In the genomic region with DNA sequence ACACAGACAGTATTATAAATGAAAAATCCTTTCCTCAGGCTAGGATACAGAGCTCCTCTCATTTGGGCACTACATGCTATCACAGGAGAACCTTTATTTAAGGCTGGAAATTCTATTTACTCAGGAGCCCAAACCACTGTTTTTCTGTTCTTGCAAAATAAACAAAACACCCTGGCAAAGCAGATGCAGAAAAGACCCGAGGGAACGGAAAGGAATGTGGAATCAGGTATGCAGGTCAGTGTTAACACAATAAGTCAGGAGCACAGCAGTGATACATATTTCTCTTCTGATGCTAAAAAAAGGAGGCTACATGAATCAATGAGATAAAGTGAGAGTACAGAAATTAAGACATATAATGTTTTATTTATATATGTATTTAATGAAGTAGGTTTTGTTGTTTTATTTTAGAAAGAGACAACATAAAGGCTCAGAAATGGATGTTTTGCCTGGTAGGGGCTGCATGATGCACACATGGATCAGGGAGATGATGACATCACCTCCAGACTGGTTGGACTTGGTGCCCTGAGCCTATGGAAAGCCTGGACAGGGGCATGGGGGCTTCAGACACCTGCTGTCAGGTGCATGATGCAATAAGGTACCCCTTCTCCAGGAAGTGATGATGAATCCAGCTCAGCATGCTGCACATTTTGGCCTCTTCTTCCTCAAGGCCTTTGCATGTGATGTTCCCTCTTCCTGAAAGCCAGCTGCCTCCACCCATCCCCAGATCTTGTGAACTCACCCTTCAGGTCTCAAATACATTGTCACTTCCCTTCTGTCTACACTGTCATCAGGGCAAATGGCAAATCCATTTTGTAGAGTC, we compare ENCODE assay signal across 13 cellular contexts. TPM values are rescaled to one million over a fixed set of nuclear protein-coding genes. Genes with fewer than 3 reads are reported as not detected.
"Had no signal": no experiment of that assay in that cellular context is flagged by ENCODE, and none has a peak within 500 bp of the region (broad histone marks: within the 10 kb centered on the region; RNA-seq: fewer than 3 reads in every experiment).

No MANE protein-coding gene starts in this region.

- H3K27ac Mint-ChIP-seq: activated CD4-positive, alpha-beta memory T cell treated with anti-CD3 and anti-CD28 coated beads for 36 hours; activated naive CD8-positive, alpha-beta T cell treated with anti-CD3 and anti-CD28 coated beads, Interleukin-2, amount 10 ng/mL, durations not matched to agents 7 days and 5 days; T-helper 2 cell treated with Interferon-gamma antibody and Interleukin-4, amounts not matched to agents 5 μg/mL and 100 μg/mL, for 36 hours had no signal

- DNase-seq: activated CD4-positive, alpha-beta memory T cell treated with anti-CD3 and anti-CD28 coated beads for 36 hours; activated naive CD8-positive, alpha-beta T cell treated with anti-CD3 and anti-CD28 coated beads, Interleukin-2, amount 10 ng/mL, durations not matched to agents 7 days and 5 days; activated T-cell treated with anti-CD3 and anti-CD28 coated beads, Interleukin-2, amount 50 U/mL, for 4 hours; caudate nucleus; effector CD4-positive, alpha-beta T cell; pancreas; small intestine had no signal

- H3K27me3 ChIP-seq: ascending aorta, hepatocyte, pancreas, right atrium auricular region had no signal

- H3K4me3 ChIP-seq: ascending aorta, coronary artery, hepatocyte, pancreas, right atrium auricular region had no signal

- FAIRE-seq: endothelial cell of umbilical vein, pancreas, small intestine had no signal

- H3K4me2 ChIP-seq: hepatocyte had no signal

- H2AFZ ChIP-seq: hepatocyte had no signal

- H3K4me3 Mint-ChIP-seq: activated CD4-positive, alpha-beta memory T cell treated with anti-CD3 and anti-CD28 coated beads for 36 hours; activated naive CD8-positive, alpha-beta T cell treated with anti-CD3 and anti-CD28 coated beads, Interleukin-2, amount 10 ng/mL, durations not matched to agents 7 days and 5 days; activated T-cell treated with anti-CD3 and anti-CD28 coated beads, Interleukin-2, amount 50 U/mL, for 4 hours; T-helper 2 cell treated with Interferon-gamma antibody and Interleukin-4, amounts not matched to agents 5 μg/mL and 100 μg/mL, for 36 hours had no signal

- H3K27ac ChIP-seq: ascending aorta, coronary artery, hepatocyte, right atrium auricular region had no signal

- ATAC-seq: activated T-cell treated with anti-CD3 and anti-CD28 coated beads, Interleukin-2, amount 50 U/mL, for 4 hours had no signal

- H3K4me1 ChIP-seq: ascending aorta, right atrium auricular region had no signal

- H3K9me3 Mint-ChIP-seq: activated CD4-positive, alpha-beta memory T cell treated with anti-CD3 and anti-CD28 coated beads for 36 hours; activated naive CD8-positive, alpha-beta T cell treated with anti-CD3 and anti-CD28 coated beads, Interleukin-2, amount 10 ng/mL, durations not matched to agents 7 days and 5 days; activated T-cell treated with anti-CD3 and anti-CD28 coated beads, Interleukin-2, amount 50 U/mL, for 4 hours; T-helper 2 cell treated with Interferon-gamma antibody and Interleukin-4, amounts not matched to agents 5 μg/mL and 100 μg/mL, for 36 hours had no signal

- H3K79me2 ChIP-seq: hepatocyte had no signal

- H3K4me1 Mint-ChIP-seq: activated naive CD8-positive, alpha-beta T cell treated with anti-CD3 and anti-CD28 coated beads, Interleukin-2, amount 10 ng/mL, durations not matched to agents 7 days and 5 days had no signal

- H3K9me3 ChIP-seq: ascending aorta, pancreas, right atrium auricular region had no signal

- H3K36me3 ChIP-seq: pancreas, right atrium auricular region had no signal

- H3K36me3 Mint-ChIP-seq: activated CD4-positive, alpha-beta memory T cell treated with anti-CD3 and anti-CD28 coated beads for 36 hours; activated naive CD8-positive, alpha-beta T cell treated with anti-CD3 and anti-CD28 coated beads, Interleukin-2, amount 10 ng/mL, durations not matched to agents 7 days and 5 days had no signal

RNA-seq across cellular contexts. Expression of a gene that starts 19.0 kb away (rescaled TPM):
- total RNA-seq: activated CD4-positive, alpha-beta memory T cell treated with anti-CD3 and anti-CD28 coated beads for 36 hours; activated naive CD8-positive, alpha-beta T cell treated with anti-CD3 and anti-CD28 coated beads, Interleukin-2, amount 10 ng/mL, durations not matched to agents 7 days and 5 days had no signal
